In the genomic region with DNA sequence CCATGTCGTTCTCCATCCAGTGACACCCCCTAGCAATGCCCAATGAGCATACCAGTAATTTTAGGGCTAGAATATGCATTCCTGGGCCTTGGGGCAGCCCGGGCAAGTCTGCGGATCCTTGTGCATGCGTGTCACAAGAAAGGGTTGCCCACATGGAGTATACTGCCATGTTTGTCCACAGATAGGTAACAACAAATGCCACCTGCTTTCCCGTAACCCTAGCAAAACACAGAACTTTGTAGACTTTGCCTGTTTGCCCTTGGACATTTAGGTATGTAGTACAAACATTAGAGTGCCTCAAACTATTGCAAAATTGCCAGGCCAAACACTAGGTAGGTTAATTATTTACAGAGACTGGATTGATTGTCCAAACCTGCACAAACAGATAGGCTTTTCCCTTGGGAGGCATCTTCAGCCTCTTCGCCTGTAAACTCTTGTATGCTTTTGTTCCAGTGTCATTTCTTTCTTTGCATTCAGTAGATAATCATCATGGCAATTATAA, we compare ENCODE assay signal across 1 cellular context.
A peak's percentile ranks its signal among the peaks of the same experiment; 100 is the strongest.
TF ChIP-seq lines count a peak whose summit lies in the region.

No MANE protein-coding gene starts in this region.

TF ChIP-seq in HepG2, 621 proteins besides CTCF, POLR2A, EP300 and RAD21 (continued from another document and continues in another):
- TF ChIP-seq, protein P1, sequence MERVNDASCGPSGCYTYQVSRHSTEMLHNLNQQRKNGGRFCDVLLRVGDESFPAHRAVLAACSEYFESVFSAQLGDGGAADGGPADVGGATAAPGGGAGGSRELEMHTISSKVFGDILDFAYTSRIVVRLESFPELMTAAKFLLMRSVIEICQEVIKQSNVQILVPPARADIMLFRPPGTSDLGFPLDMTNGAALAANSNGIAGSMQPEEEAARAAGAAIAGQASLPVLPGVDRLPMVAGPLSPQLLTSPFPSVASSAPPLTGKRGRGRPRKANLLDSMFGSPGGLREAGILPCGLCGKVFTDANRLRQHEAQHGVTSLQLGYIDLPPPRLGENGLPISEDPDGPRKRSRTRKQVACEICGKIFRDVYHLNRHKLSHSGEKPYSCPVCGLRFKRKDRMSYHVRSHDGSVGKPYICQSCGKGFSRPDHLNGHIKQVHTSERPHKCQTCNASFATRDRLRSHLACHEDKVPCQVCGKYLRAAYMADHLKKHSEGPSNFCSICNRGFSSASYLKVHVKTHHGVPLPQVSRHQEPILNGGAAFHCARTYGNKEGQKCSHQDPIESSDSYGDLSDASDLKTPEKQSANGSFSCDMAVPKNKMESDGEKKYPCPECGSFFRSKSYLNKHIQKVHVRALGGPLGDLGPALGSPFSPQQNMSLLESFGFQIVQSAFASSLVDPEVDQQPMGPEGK (CRISPR knock-in tag; IDR thresholded peaks at IDR 0.05) = peak; percentile 76
- TF ChIP-seq KDM3A (CRISPR knock-in tag; IDR thresholded peaks at IDR 0.05; ENCODE audit: low read depth) = peak; percentile 84; the same call in 1 of the 2 replicates
- no peak for TF ChIP-seq NBN (conservative IDR thresholded peaks at IDR 0.05)
- TF ChIP-seq, protein P2, sequence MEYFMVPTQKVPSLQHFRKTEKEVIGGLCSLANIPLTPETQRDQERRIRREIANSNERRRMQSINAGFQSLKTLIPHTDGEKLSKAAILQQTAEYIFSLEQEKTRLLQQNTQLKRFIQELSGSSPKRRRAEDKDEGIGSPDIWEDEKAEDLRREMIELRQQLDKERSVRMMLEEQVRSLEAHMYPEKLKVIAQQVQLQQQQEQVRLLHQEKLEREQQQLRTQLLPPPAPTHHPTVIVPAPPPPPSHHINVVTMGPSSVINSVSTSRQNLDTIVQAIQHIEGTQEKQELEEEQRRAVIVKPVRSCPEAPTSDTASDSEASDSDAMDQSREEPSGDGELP (IDR thresholded peaks at IDR 0.05; ENCODE audit: borderline replicate concordance, low read depth) = peak; percentile 89
- no peak for TF ChIP-seq MAFF (IDR thresholded peaks at IDR 0.05; ENCODE audit: low read depth, low read length)
- TF ChIP-seq, protein P3, sequence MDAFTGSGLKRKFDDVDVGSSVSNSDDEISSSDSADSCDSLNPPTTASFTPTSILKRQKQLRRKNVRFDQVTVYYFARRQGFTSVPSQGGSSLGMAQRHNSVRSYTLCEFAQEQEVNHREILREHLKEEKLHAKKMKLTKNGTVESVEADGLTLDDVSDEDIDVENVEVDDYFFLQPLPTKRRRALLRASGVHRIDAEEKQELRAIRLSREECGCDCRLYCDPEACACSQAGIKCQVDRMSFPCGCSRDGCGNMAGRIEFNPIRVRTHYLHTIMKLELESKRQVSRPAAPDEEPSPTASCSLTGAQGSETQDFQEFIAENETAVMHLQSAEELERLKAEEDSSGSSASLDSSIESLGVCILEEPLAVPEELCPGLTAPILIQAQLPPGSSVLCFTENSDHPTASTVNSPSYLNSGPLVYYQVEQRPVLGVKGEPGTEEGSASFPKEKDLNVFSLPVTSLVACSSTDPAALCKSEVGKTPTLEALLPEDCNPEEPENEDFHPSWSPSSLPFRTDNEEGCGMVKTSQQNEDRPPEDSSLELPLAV (CRISPR knock-in tag; conservative IDR thresholded peaks at IDR 0.05; ENCODE audit: low read depth) = no peak
- TF ChIP-seq, protein P4, sequence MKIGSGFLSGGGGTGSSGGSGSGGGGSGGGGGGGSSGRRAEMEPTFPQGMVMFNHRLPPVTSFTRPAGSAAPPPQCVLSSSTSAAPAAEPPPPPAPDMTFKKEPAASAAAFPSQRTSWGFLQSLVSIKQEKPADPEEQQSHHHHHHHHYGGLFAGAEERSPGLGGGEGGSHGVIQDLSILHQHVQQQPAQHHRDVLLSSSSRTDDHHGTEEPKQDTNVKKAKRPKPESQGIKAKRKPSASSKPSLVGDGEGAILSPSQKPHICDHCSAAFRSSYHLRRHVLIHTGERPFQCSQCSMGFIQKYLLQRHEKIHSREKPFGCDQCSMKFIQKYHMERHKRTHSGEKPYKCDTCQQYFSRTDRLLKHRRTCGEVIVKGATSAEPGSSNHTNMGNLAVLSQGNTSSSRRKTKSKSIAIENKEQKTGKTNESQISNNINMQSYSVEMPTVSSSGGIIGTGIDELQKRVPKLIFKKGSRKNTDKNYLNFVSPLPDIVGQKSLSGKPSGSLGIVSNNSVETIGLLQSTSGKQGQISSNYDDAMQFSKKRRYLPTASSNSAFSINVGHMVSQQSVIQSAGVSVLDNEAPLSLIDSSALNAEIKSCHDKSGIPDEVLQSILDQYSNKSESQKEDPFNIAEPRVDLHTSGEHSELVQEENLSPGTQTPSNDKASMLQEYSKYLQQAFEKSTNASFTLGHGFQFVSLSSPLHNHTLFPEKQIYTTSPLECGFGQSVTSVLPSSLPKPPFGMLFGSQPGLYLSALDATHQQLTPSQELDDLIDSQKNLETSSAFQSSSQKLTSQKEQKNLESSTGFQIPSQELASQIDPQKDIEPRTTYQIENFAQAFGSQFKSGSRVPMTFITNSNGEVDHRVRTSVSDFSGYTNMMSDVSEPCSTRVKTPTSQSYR (CRISPR knock-in tag; IDR thresholded peaks at IDR 0.05; ENCODE audit: borderline replicate concordance) = peak; percentile 75; the same call in 1 of the 2 replicates
- peak; percentile 72 for TF ChIP-seq ZNF3 (CRISPR knock-in tag; IDR thresholded peaks at IDR 0.05)
- TF ChIP-seq, protein P5, sequence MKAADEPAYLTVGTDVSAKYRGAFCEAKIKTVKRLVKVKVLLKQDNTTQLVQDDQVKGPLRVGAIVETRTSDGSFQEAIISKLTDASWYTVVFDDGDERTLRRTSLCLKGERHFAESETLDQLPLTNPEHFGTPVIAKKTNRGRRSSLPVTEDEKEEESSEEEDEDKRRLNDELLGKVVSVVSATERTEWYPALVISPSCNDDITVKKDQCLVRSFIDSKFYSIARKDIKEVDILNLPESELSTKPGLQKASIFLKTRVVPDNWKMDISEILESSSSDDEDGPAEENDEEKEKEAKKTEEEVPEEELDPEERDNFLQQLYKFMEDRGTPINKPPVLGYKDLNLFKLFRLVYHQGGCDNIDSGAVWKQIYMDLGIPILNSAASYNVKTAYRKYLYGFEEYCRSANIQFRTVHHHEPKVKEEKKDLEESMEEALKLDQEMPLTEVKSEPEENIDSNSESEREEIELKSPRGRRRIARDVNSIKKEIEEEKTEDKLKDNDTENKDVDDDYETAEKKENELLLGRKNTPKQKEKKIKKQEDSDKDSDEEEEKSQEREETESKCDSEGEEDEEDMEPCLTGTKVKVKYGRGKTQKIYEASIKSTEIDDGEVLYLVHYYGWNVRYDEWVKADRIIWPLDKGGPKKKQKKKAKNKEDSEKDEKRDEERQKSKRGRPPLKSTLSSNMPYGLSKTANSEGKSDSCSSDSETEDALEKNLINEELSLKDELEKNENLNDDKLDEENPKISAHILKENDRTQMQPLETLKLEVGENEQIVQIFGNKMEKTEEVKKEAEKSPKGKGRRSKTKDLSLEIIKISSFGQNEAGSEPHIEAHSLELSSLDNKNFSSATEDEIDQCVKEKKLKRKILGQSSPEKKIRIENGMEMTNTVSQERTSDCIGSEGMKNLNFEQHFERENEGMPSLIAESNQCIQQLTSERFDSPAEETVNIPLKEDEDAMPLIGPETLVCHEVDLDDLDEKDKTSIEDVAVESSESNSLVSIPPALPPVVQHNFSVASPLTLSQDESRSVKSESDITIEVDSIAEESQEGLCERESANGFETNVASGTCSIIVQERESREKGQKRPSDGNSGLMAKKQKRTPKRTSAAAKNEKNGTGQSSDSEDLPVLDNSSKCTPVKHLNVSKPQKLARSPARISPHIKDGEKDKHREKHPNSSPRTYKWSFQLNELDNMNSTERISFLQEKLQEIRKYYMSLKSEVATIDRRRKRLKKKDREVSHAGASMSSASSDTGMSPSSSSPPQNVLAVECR (CRISPR knock-in tag; IDR thresholded peaks at IDR 0.05; ENCODE audit: borderline replicate concordance) = peak; percentile 57; the same call in 1 of the 2 replicates
- TF ChIP-seq, protein P6, sequence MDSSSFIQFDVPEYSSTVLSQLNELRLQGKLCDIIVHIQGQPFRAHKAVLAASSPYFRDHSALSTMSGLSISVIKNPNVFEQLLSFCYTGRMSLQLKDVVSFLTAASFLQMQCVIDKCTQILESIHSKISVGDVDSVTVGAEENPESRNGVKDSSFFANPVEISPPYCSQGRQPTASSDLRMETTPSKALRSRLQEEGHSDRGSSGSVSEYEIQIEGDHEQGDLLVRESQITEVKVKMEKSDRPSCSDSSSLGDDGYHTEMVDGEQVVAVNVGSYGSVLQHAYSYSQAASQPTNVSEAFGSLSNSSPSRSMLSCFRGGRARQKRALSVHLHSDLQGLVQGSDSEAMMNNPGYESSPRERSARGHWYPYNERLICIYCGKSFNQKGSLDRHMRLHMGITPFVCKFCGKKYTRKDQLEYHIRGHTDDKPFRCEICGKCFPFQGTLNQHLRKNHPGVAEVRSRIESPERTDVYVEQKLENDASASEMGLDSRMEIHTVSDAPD (CRISPR knock-in tag; IDR thresholded peaks at IDR 0.05) = peak; percentile 100
- TF ChIP-seq, protein P7, sequence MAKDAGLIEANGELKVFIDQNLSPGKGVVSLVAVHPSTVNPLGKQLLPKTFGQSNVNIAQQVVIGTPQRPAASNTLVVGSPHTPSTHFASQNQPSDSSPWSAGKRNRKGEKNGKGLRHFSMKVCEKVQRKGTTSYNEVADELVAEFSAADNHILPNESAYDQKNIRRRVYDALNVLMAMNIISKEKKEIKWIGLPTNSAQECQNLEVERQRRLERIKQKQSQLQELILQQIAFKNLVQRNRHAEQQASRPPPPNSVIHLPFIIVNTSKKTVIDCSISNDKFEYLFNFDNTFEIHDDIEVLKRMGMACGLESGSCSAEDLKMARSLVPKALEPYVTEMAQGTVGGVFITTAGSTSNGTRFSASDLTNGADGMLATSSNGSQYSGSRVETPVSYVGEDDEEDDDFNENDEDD (CRISPR knock-in tag; IDR thresholded peaks at IDR 0.05; ENCODE audit: borderline replicate concordance) = peak; percentile 42; the same call in 1 of the 2 replicates
- no peak for TF ChIP-seq MTA3 (CRISPR knock-in tag; IDR thresholded peaks at IDR 0.05)
- TF ChIP-seq ZNF570 (CRISPR knock-in tag; IDR thresholded peaks at IDR 0.05; ENCODE audit: borderline replicate concordance) = no peak
- TF ChIP-seq, protein P8, sequence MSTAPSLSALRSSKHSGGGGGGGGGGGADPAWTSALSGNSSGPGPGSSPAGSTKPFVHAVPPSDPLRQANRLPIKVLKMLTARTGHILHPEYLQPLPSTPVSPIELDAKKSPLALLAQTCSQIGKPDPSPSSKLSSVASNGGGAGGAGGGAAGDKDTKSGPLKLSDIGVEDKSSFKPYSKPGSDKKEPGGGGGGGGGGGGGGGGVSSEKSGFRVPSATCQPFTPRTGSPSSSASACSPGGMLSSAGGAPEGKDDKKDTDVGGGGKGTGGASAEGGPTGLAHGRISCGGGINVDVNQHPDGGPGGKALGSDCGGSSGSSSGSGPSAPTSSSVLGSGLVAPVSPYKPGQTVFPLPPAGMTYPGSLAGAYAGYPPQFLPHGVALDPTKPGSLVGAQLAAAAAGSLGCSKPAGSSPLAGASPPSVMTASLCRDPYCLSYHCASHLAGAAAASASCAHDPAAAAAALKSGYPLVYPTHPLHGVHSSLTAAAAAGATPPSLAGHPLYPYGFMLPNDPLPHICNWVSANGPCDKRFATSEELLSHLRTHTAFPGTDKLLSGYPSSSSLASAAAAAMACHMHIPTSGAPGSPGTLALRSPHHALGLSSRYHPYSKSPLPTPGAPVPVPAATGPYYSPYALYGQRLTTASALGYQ (CRISPR knock-in tag; IDR thresholded peaks at IDR 0.05) = peak; percentile 99
- no peak for TF ChIP-seq HNRNPK (IDR thresholded peaks at IDR 0.05; ENCODE audit: low read depth, low read length, poor library complexity, severe bottlenecking)
- TF ChIP-seq, protein P9, sequence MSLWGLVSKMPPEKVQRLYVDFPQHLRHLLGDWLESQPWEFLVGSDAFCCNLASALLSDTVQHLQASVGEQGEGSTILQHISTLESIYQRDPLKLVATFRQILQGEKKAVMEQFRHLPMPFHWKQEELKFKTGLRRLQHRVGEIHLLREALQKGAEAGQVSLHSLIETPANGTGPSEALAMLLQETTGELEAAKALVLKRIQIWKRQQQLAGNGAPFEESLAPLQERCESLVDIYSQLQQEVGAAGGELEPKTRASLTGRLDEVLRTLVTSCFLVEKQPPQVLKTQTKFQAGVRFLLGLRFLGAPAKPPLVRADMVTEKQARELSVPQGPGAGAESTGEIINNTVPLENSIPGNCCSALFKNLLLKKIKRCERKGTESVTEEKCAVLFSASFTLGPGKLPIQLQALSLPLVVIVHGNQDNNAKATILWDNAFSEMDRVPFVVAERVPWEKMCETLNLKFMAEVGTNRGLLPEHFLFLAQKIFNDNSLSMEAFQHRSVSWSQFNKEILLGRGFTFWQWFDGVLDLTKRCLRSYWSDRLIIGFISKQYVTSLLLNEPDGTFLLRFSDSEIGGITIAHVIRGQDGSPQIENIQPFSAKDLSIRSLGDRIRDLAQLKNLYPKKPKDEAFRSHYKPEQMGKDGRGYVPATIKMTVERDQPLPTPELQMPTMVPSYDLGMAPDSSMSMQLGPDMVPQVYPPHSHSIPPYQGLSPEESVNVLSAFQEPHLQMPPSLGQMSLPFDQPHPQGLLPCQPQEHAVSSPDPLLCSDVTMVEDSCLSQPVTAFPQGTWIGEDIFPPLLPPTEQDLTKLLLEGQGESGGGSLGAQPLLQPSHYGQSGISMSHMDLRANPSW (CRISPR knock-in tag; IDR thresholded peaks at IDR 0.05; ENCODE audit: borderline replicate concordance) = peak; percentile 91
- TF ChIP-seq SKI (IDR thresholded peaks at IDR 0.05; ENCODE audit: partially characterized antibody) = peak; percentile 83
- TF ChIP-seq, protein P10, sequence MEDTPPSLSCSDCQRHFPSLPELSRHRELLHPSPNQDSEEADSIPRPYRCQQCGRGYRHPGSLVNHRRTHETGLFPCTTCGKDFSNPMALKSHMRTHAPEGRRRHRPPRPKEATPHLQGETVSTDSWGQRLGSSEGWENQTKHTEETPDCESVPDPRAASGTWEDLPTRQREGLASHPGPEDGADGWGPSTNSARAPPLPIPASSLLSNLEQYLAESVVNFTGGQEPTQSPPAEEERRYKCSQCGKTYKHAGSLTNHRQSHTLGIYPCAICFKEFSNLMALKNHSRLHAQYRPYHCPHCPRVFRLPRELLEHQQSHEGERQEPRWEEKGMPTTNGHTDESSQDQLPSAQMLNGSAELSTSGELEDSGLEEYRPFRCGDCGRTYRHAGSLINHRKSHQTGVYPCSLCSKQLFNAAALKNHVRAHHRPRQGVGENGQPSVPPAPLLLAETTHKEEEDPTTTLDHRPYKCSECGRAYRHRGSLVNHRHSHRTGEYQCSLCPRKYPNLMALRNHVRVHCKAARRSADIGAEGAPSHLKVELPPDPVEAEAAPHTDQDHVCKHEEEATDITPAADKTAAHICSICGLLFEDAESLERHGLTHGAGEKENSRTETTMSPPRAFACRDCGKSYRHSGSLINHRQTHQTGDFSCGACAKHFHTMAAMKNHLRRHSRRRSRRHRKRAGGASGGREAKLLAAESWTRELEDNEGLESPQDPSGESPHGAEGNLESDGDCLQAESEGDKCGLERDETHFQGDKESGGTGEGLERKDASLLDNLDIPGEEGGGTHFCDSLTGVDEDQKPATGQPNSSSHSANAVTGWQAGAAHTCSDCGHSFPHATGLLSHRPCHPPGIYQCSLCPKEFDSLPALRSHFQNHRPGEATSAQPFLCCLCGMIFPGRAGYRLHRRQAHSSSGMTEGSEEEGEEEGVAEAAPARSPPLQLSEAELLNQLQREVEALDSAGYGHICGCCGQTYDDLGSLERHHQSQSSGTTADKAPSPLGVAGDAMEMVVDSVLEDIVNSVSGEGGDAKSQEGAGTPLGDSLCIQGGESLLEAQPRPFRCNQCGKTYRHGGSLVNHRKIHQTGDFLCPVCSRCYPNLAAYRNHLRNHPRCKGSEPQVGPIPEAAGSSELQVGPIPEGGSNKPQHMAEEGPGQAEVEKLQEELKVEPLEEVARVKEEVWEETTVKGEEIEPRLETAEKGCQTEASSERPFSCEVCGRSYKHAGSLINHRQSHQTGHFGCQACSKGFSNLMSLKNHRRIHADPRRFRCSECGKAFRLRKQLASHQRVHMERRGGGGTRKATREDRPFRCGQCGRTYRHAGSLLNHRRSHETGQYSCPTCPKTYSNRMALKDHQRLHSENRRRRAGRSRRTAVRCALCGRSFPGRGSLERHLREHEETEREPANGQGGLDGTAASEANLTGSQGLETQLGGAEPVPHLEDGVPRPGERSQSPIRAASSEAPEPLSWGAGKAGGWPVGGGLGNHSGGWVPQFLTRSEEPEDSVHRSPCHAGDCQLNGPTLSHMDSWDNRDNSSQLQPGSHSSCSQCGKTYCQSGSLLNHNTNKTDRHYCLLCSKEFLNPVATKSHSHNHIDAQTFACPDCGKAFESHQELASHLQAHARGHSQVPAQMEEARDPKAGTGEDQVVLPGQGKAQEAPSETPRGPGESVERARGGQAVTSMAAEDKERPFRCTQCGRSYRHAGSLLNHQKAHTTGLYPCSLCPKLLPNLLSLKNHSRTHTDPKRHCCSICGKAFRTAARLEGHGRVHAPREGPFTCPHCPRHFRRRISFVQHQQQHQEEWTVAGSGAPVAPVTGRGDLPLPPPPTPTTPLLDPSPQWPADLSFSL (CRISPR knock-in tag; IDR thresholded peaks at IDR 0.05) = no peak
